ENCODE assay signal across 8 cellular contexts in the genomic region with DNA sequence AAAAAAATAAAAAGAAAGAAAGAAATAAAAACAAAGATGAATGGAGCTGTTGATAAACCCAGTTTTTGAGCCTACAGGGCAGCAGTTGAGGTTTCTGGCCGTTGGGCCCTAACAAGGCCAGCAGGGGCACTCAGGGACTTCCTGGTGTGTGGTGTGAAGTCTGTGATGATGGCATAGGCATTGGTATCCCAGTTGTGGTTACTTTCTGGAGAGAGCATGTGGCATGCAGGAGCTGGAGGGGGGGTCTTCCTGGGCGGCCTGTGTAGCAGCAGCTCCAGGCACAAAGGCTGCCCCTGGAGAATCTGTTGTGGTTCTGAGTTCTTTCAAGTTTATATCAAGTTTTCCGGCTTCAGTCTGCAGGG. TPM values are rescaled to one million over a fixed set of nuclear protein-coding genes. Genes with fewer than 3 reads are reported as not detected.
DNase-seq lines count a peak whose midpoint lies in the region; ATAC-seq and TF ChIP-seq lines count a peak whose summit lies in the region.

No MANE protein-coding gene starts in this region.

- H3K27me3 ChIP-seq in esophagus muscularis mucosa = no peaks in the 10 kb centered on the region

- H3K9me3 Mint-ChIP-seq in T-helper 2 cell treated with Interferon-gamma antibody and Interleukin-4, amounts not matched to agents 5 μg/mL and 100 μg/mL, for 36 hours = no peaks in the 10 kb centered on the region

- no peak for TF ChIP-seq EP300 in esophagus muscularis mucosa (IDR thresholded peaks at IDR 0.05)

- no peaks in the 10 kb centered on the region for H3K36me3 ChIP-seq in esophagus muscularis mucosa

- intact Hi-C loops in esophagus muscularis mucosa (cut with DNase I) = no loop called here

- ATAC-seq in HG02870 (IDR thresholded peaks at IDR 0.05; ENCODE audit: unreplicated experiment) (no peak), GM18909 (IDR thresholded peaks at IDR 0.05; ENCODE audit: poor library complexity, unreplicated experiment) (no peak)

- H3K36me3 Mint-ChIP-seq in T-helper 2 cell treated with Interferon-gamma antibody and Interleukin-4, amounts not matched to agents 5 μg/mL and 100 μg/mL, for 36 hours (ENCODE audit: low read depth) = peaks cover 8% of the 10 kb centered on the region

- no peaks in the 10 kb centered on the region for H3K9me3 ChIP-seq in esophagus muscularis mucosa

- peaks cover 49 to 73% (median 67%) of the 10 kb centered on the region in 4 donors for H3K4me1 ChIP-seq in esophagus muscularis mucosa

- CTCF ChIA-PET in RWPE1 (lab: Yijun Ruan, JAX) = interaction anchor here (0.7 kb wide), 1 partner anchor 20 kb away, joined by 4 read pairs; no protein-coding TSS in a partner anchor

- POLR2A ChIA-PET in RWPE1 (lab: Yijun Ruan, JAX; ENCODE audit: low non-redundant PET) = no interaction called here

- no peaks in the 10 kb centered on the region for H3K27me3 Mint-ChIP-seq in T-helper 2 cell treated with Interferon-gamma antibody and Interleukin-4, amounts not matched to agents 5 μg/mL and 100 μg/mL, for 36 hours (ENCODE audit: low read depth)

- 72% methylated on average over 3 of the region's 3 CpGs for WGBS in esophagus muscularis mucosa

- peak overlapping the region in 3 of 4 donors; percentile 75 to 89 (median 85) for H3K4me3 ChIP-seq in esophagus muscularis mucosa

- peaks cover 32% of the 10 kb centered on the region for H3K4me1 Mint-ChIP-seq in T-helper 2 cell treated with Interferon-gamma antibody and Interleukin-4, amounts not matched to agents 5 μg/mL and 100 μg/mL, for 36 hours (ENCODE audit: low read depth)

- peak overlapping the region; percentile 19 for H3K4me3 Mint-ChIP-seq in T-helper 2 cell treated with Interferon-gamma antibody and Interleukin-4, amounts not matched to agents 5 μg/mL and 100 μg/mL, for 36 hours

- H3K27ac Mint-ChIP-seq in T-helper 2 cell treated with Interferon-gamma antibody and Interleukin-4, amounts not matched to agents 5 μg/mL and 100 μg/mL, for 36 hours = peak overlapping the region; percentile 16

- no peak for TF ChIP-seq POLR2A in esophagus muscularis mucosa (IDR thresholded peaks at IDR 0.05; ENCODE audit: low read depth)

- DNase-seq in T-helper 2 cell treated with Interferon-gamma antibody and Interleukin-4, amounts not matched to agents 5 μg/mL and 100 μg/mL, for 36 hours (ENCODE audit: low spot score) = no peak
- DNase-seq in T-helper 2 cell = no peak
- DNase-seq in RWPE1 (ENCODE audit: low spot score) = no peak
- no peak for DNase-seq in esophagus muscularis mucosa (ENCODE audit: extremely low spot score)
- peak; percentile 70 for DNase-seq in renal cortical epithelial cell (ENCODE audit: low read depth)
- DNase-seq in globus pallidus (ENCODE audit: low spot score) = no peak

- no peak for TF ChIP-seq CTCF in RWPE1 (conservative IDR thresholded peaks at IDR 0.05; ENCODE audit: low read depth)
- no peak for TF ChIP-seq CTCF in esophagus muscularis mucosa (IDR thresholded peaks at IDR 0.05)

- H3K27ac ChIP-seq in RWPE1 (peak overlapping the region; percentile 98), esophagus muscularis mucosa (replicated peaks in 1 of 4) (peak overlapping the region; percentile 91 to 94 (median 93))

RNA-seq across cellular contexts. Expression of a gene that starts 2.0 kb away (rescaled TPM):
- total RNA-seq in esophagus muscularis mucosa (10 to 100 TPM; 12.9 to 27.2 (median 23.9) TPM), renal cortical epithelial cell (15.0 and 22.6 TPM in 2 replicates)

RNA-seq across cellular contexts. Expression of a gene that starts 2.1 kb away (rescaled TPM):
- 100 to 1,000 TPM; 141 to 231 (median 196) TPM for total RNA-seq in esophagus muscularis mucosa
- 246 and 480 TPM in 2 replicates for total RNA-seq in renal cortical epithelial cell
